10 cellular contexts compared by ENCODE assay signal in genomic region chr22:37165940-37166674, GRCh38. TPM values are rescaled to one million over a fixed set of nuclear protein-coding genes. Genes with fewer than 3 reads are reported as not detected.
A peak's percentile ranks its signal among the peaks of the same experiment; 100 is the strongest.
DNase-seq lines count a peak whose midpoint lies in the region; ATAC-seq, FAIRE-seq and TF ChIP-seq lines count a peak whose summit lies in the region.
"Had no signal": no experiment of that assay in that cellular context is flagged by ENCODE, and none has a peak within 500 bp of the region (broad histone marks: within the 10 kb centered on the region; RNA-seq: fewer than 3 reads in every experiment).

No MANE protein-coding gene starts in this region.

- peak; percentile 66 for FAIRE-seq in GM12891 (lab: Jason Lieb, UNC)

- H3K27ac ChIP-seq in SK-N-SH (ENCODE audit: low read depth in 2 of 2, low read length in 1 of 2) (no peak overlapping the region; a peak in 1 of 4 replicates), parathyroid adenoma (no peak overlapping the region)
- H3K27ac ChIP-seq in effector memory CD4-positive, alpha-beta T cell (ENCODE audit: insufficient read depth, low read length, poor library complexity, severe bottlenecking): peak overlapping the region; percentile 1

- WGBS in SK-N-SH (ENCODE audit: low lambda C conversion rate): 69% methylated on average over 12 of the region's 25 CpGs

- no peak overlapping the region for H2AFZ ChIP-seq in SK-N-SH (ENCODE audit: low read depth)
- peak overlapping the region; percentile 70 for H2AFZ ChIP-seq in parathyroid adenoma

- no peaks in the 10 kb centered on the region for H3F3A ChIP-seq in SK-N-SH (replicated peaks; ENCODE audit: insufficient read depth)

- peaks cover 0 to 17% of the 10 kb centered on the region in 2 experiments; a peak in 1 of 4 replicates for H3K4me1 ChIP-seq in SK-N-SH (ENCODE audit: control insufficient read depth in 1 of 2, insufficient read depth in 2 of 2, low read depth in 1 of 2, low read length in 1 of 2)
- H3K4me1 ChIP-seq in effector memory CD4-positive, alpha-beta T cell (ENCODE audit: control insufficient read depth, insufficient read depth, low read length, poor library complexity, severe bottlenecking): peaks cover 41% of the 10 kb centered on the region
- no peaks in the 10 kb centered on the region for H3K4me1 ChIP-seq in parathyroid adenoma

- H3K9ac ChIP-seq in SK-N-SH (no peak overlapping the region), parathyroid adenoma (no peak overlapping the region)

- CTCF ChIA-PET in SK-N-SH (lab: Yijun Ruan, JAX): interaction anchor here (0.7 to 8.0 kb wide), 20 partner anchors 9 to 300 kb away, joined by 3 to 156 read pairs (median 4); partner anchors contain the start of genes C1QTNF6 and TMPRSS6

- no peak for ATAC-seq in HG03571 (IDR thresholded peaks at IDR 0.05; ENCODE audit: unreplicated experiment)
- no peak for ATAC-seq in GM18909 (IDR thresholded peaks at IDR 0.05; ENCODE audit: poor library complexity, unreplicated experiment)

- TF ChIP-seq POLR2A in GM12891 (IDR thresholded peaks at IDR 0.05; ENCODE audit: low read depth, low read length): no peak

- H3K79me2 ChIP-seq in SK-N-SH (ENCODE audit: insufficient read depth) (no peaks in the 10 kb centered on the region), parathyroid adenoma (no peaks in the 10 kb centered on the region)

- TF ChIP-seq RAD21 in SK-N-SH (IDR thresholded peaks at IDR 0.05; ENCODE audit: low read length): no peak

- H3K9me3 ChIP-seq in SK-N-SH (no peaks in the 10 kb centered on the region), parathyroid adenoma (ENCODE audit: control insufficient read depth, low read length) (no peaks in the 10 kb centered on the region)
- no peaks in the 10 kb centered on the region for H3K9me3 ChIP-seq in effector memory CD4-positive, alpha-beta T cell (ENCODE audit: control insufficient read depth, low read length)

- H3K4me3 ChIP-seq in SK-N-SH (ENCODE audit: low read depth in 2 of 2, low read length in 1 of 2): no peak overlapping the region
- peak overlapping the region; percentile 33 for H3K4me3 ChIP-seq in effector memory CD4-positive, alpha-beta T cell (ENCODE audit: insufficient read depth, low read depth, low read length, poor library complexity, severe bottlenecking)
- no peak overlapping the region for H3K4me3 ChIP-seq in parathyroid adenoma (ENCODE audit: low read depth, low read length)
- H3K4me3 ChIP-seq in H7 (ENCODE audit: insufficient read depth, low read depth, low read length): no peak overlapping the region

- no peaks in the 10 kb centered on the region for H3K36me3 ChIP-seq in SK-N-SH (replicated peaks in 1 of 2; ENCODE audit: control insufficient read depth in 1 of 2, insufficient read depth in 2 of 2, low read length in 1 of 2)
- no peaks in the 10 kb centered on the region for H3K36me3 ChIP-seq in effector memory CD4-positive, alpha-beta T cell (ENCODE audit: control insufficient read depth, insufficient read depth, low read length)
- no peaks in the 10 kb centered on the region for H3K36me3 ChIP-seq in parathyroid adenoma (ENCODE audit: control insufficient read depth, insufficient read depth, low read length)
- H3K36me3 ChIP-seq in H7 (replicated peaks; ENCODE audit: control insufficient read depth, insufficient read depth, low read length): no peaks in the 10 kb centered on the region

- no peak for TF ChIP-seq CTCF in SK-N-SH (IDR thresholded peaks at IDR 0.05)
- no peak for TF ChIP-seq CTCF in parathyroid adenoma (IDR thresholded peaks at IDR 0.05)

- H3K4me2 ChIP-seq in SK-N-SH (no peak overlapping the region), parathyroid adenoma (ENCODE audit: low read length) (no peak overlapping the region)

- H3K9me2 ChIP-seq in SK-N-SH: no peaks in the 10 kb centered on the region

- H4K20me1 ChIP-seq in SK-N-SH (ENCODE audit: insufficient read depth): no peaks in the 10 kb centered on the region

- DNase-seq in GM12891 (ENCODE audit: insufficient read length, low spot score) (no peak), SK-N-SH (no peak), H7 (no peak), midbrain (lab: John Stamatoyannopoulos, UW) (no peak)
- DNase-seq in effector memory CD4-positive, alpha-beta T cell: no peak

- no peak for TF ChIP-seq EP300 in SK-N-SH (IDR thresholded peaks at IDR 0.05; ENCODE audit: borderline replicate concordance in 1 of 2, low read depth in 1 of 2, low read length in 1 of 2)

- no peaks in the 10 kb centered on the region for H3K27me3 ChIP-seq in SK-N-SH (ENCODE audit: insufficient read depth)
- no peaks in the 10 kb centered on the region for H3K27me3 ChIP-seq in effector memory CD4-positive, alpha-beta T cell (replicated peaks; ENCODE audit: control insufficient read depth, insufficient read depth, low read length, poor library complexity, severe bottlenecking)
- no peaks in the 10 kb centered on the region for H3K27me3 ChIP-seq in parathyroid adenoma (ENCODE audit: control insufficient read depth, insufficient read depth, low read length)
- no peaks in the 10 kb centered on the region for H3K27me3 ChIP-seq in H7 (ENCODE audit: control insufficient read depth, insufficient read depth, low read length)

- POLR2A ChIA-PET in SK-N-SH (lab: Yijun Ruan, JAX): no interaction called here

TF ChIP-seq in GM12891, 5 proteins besides CTCF, POLR2A, EP300 and RAD21:
- TF ChIP-seq POLR2AphosphoS5 (IDR thresholded peaks at IDR 0.05; ENCODE audit: low read depth, low read length) (no peak), SPI1 (IDR thresholded peaks at IDR 0.05; ENCODE audit: low read depth, low read length) (no peak)

TF ChIP-seq in SK-N-SH, 30 proteins besides CTCF, POLR2A, EP300 and RAD21:
- TF ChIP-seq SIN3A (IDR thresholded peaks at IDR 0.05; ENCODE audit: borderline replicate concordance, low read depth, low read length): 0 out of 2 replicates have a peak, but pooled peaks have one; percentile 27
- TF ChIP-seq USF1 (IDR thresholded peaks at IDR 0.05; ENCODE audit: borderline replicate concordance, low read depth): no peak
- TF ChIP-seq PBX3 (IDR thresholded peaks at IDR 0.05): peak; percentile 46; the same call in 1 of the 2 replicates

RNA-seq across cellular contexts. Expression of gene IL2RB, which starts 16.4 kb away (rescaled TPM):
- 44.7 TPM for polyA plus RNA-seq in GM12891 (2012; ENCODE audit: low read depth, missing spikeins)
- polyA plus RNA-seq in SK-N-SH (2012; rRNA removed): 0.33 and 0.39 TPM in 2 replicates
- 0.18 and 0.42 TPM in 2 replicates for polyA plus RNA-seq in SK-N-SH (2012; cell fraction: cytosol; rRNA removed)
- 0.42 and 0.60 TPM in 2 replicates for polyA plus RNA-seq in SK-N-SH (2012; cell fraction: nucleus; rRNA removed)
- total RNA-seq in H7 (2014; rRNA removed; shearing (Covaris generic)): 0.21 and 0.41 TPM in 2 replicates
- total RNA-seq: endothelial cell of umbilical vein had no signal

RNA-seq across cellular contexts. Expression of gene C1QTNF6, which starts 21.9 kb away (rescaled TPM):
- 2.6 TPM for polyA plus RNA-seq in GM12891 (2012; ENCODE audit: low read depth, missing spikeins)
- polyA plus RNA-seq in SK-N-SH (2012; rRNA removed): 47.4 and 47.7 TPM in 2 replicates
- 20.7 and 30.3 TPM in 2 replicates for polyA plus RNA-seq in SK-N-SH (2012; cell fraction: cytosol; rRNA removed)
- 103 and 122 TPM in 2 replicates for polyA plus RNA-seq in SK-N-SH (2012; cell fraction: nucleus; rRNA removed)
- 4.9 and 5.4 TPM in 2 replicates for total RNA-seq in H7 (2014; rRNA removed; shearing (Covaris generic))

RNA-seq across cellular contexts. Expression of gene SSTR3, which starts 46.2 kb away (rescaled TPM):
- polyA plus RNA-seq in GM12891 (2012; ENCODE audit: low read depth, missing spikeins): 3.7 TPM
- 0.02 TPM in 1 of 2 replicates, not detected in the other for polyA plus RNA-seq in SK-N-SH (2012; rRNA removed)
- 0.03 TPM in 2 replicates for polyA plus RNA-seq in SK-N-SH (2012; cell fraction: cytosol; rRNA removed)
- 0.01 and 0.04 TPM in 2 replicates for polyA plus RNA-seq in SK-N-SH (2012; cell fraction: nucleus; rRNA removed)
- 0.21 TPM in 1 of 2 replicates, not detected in the other for total RNA-seq in H7 (2014; rRNA removed; shearing (Covaris generic))
- total RNA-seq: endothelial cell of umbilical vein, skeletal muscle tissue had no signal
- polyA plus RNA-seq: endothelial cell of umbilical vein had no signal

RNA-seq across cellular contexts. Expression of gene TMPRSS6, which starts 56.6 kb away (rescaled TPM):
- polyA plus RNA-seq in GM12891 (2012; ENCODE audit: low read depth, missing spikeins): 2.1 TPM
- not detected in 2 replicates for polyA plus RNA-seq in SK-N-SH (2012; rRNA removed)
- polyA plus RNA-seq in SK-N-SH (2012; cell fraction: cytosol; rRNA removed): 0.01 TPM in 1 of 2 replicates, not detected in the other
- not detected in 2 replicates for polyA plus RNA-seq in SK-N-SH (2012; cell fraction: nucleus; rRNA removed)
- not detected in 2 replicates for total RNA-seq in H7 (2014; rRNA removed; shearing (Covaris generic))
- total RNA-seq: endothelial cell of umbilical vein, skeletal muscle tissue had no signal
- polyA plus RNA-seq: endothelial cell of umbilical vein had no signal
